ENCODE assay signal across 1 cellular context in genomic region chr2:172995323-172996244, GRCh38.
TF ChIP-seq lines count a peak whose summit lies in the region.

No MANE protein-coding gene starts in this region.

TF ChIP-seq in HEK293, 187 proteins besides CTCF, POLR2A, EP300 and RAD21 (continued from another document):
- TF ChIP-seq, protein P1, sequence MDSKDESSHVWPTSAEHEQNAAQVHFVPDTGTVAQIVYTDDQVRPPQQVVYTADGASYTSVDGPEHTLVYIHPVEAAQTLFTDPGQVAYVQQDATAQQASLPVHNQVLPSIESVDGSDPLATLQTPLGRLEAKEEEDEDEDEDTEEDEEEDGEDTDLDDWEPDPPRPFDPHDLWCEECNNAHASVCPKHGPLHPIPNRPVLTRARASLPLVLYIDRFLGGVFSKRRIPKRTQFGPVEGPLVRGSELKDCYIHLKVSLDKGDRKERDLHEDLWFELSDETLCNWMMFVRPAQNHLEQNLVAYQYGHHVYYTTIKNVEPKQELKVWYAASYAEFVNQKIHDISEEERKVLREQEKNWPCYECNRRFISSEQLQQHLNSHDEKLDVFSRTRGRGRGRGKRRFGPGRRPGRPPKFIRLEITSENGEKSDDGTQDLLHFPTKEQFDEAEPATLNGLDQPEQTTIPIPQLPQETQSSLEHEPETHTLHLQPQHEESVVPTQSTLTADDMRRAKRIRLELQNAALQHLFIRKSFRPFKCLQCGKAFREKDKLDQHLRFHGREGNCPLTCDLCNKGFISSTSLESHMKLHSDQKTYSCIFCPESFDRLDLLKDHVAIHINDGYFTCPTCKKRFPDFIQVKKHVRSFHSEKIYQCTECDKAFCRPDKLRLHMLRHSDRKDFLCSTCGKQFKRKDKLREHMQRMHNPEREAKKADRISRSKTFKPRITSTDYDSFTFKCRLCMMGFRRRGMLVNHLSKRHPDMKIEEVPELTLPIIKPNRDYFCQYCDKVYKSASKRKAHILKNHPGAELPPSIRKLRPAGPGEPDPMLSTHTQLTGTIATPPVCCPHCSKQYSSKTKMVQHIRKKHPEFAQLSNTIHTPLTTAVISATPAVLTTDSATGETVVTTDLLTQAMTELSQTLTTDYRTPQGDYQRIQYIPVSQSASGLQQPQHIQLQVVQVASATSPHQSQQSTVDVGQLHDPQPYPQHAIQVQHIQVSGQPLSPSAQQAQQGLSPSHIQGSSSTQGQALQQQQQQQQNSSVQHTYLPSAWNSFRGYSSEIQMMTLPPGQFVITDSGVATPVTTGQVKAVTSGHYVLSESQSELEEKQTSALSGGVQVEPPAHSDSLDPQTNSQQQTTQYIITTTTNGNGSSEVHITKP (tag by site-specific recombination; IDR thresholded peaks at IDR 0.05), result peak; percentile 78
- TF ChIP-seq, protein P2, sequence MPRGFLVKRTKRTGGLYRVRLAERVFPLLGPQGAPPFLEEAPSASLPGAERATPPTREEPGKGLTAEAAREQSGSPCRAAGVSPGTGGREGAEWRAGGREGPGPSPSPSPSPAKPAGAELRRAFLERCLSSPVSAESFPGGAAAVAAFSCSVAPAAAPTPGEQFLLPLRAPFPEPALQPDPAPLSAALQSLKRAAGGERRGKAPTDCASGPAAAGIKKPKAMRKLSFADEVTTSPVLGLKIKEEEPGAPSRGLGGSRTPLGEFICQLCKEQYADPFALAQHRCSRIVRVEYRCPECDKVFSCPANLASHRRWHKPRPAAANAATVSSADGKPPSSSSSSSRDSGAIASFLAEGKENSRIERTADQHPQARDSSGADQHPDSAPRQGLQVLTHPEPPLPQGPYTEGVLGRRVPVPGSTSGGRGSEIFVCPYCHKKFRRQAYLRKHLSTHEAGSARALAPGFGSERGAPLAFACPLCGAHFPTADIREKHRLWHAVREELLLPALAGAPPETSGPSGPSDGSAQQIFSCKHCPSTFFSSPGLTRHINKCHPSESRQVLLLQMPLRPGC (tag by site-specific recombination; IDR thresholded peaks at IDR 0.05), result no peak
- TF ChIP-seq ZNF121 (tag by site-specific recombination; IDR thresholded peaks at IDR 0.05), result no peak
TF ChIP-seq in HEK293: peak in this region for 2.
